Comparison of ENCODE assay signal across 20 cellular contexts in the genomic region with DNA sequence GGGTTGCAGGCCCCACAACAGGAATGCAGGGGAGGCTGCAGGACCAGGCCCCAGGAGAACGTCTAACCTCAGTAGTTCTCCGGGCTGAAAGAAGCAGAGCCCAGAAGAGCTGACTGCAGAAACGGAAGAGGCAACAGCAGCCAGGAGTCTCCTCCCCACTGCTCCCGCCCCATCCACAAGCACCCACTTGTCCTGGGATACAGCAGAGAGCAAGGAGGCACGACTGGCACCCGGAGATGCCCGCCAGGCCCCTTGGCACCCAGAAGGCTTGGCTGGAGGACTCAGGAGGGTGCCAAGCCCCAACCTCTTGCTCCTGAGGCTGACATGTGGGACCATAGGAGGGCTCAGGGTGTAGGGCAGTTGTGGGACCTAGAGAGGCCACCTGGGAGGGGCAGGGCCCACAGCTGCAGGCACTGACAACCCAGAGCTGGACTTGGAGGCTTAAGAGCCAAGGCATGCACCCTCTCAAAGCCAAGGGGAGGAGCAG. TPM values are rescaled to one million over a fixed set of nuclear protein-coding genes. Genes with fewer than 3 reads are reported as not detected.
DNase-seq lines count a peak whose midpoint lies in the region; TF ChIP-seq lines count a peak whose summit lies in the region.
"Had no signal": no experiment of that assay in that cellular context is flagged by ENCODE, and none has a peak within 500 bp of the region (broad histone marks: within the 10 kb centered on the region; RNA-seq: fewer than 3 reads in every experiment).

No MANE protein-coding gene starts in this region.

- no peak for TF ChIP-seq POLR2A in uterus (IDR thresholded peaks at IDR 0.05)

- no peak overlapping the region for H3K4me3 ChIP-seq in SK-N-MC
- H3K4me3 ChIP-seq in esophagus (ENCODE audit: low read depth in 1 of 2, low read length in 2 of 2), result no peak overlapping the region
- H3K4me3 ChIP-seq in osteoblast (ENCODE audit: insufficient read depth, low read length), result no peak overlapping the region
- no peak overlapping the region for H3K4me3 ChIP-seq in uterus
- H3K4me3 ChIP-seq: GM23338, stomach had no signal

- peak; percentile 33 for DNase-seq in SIG-M5 treated with dmso at 0.1 percent for 504 hours (lab: John Stamatoyannopoulos, UW; ENCODE audit: unreplicated experiment)
- no peak for DNase-seq in SIG-M5 (lab: John Stamatoyannopoulos, UW)
- no peak for DNase-seq in SK-N-MC (ENCODE audit: low read depth, low spot score)
- DNase-seq in osteoblast (ENCODE audit: insufficient read length, low spot score, missing footprints), result peak; percentile 69
- DNase-seq in uterus, result no peak
- no peak for DNase-seq in Ammon's horn (ENCODE audit: low spot score)
- DNase-seq in NCI-H1048 (lab: John Stamatoyannopoulos, UW), result no peak
- DNase-seq: activated CD4-positive, CD25-positive, alpha-beta regulatory T cell treated with anti-CD3 and anti-CD28 coated beads, Interleukin-2, amount 50 U/mL, for 72 hours; activated gamma-delta T cell treated with Interleukin-2 at 50 U/mL for 16 hours; erythroblast; MM.1S; NCI-H2171; NCI-H526; stimulated activated CD4-positive, alpha-beta T cell treated with anti-CD3 and anti-CD28 coated beads, Interleukin-4, amount 100 ng/mL, for 24 hours had no signal

- WGBS in esophagus, 2 donors, result 46 to 76% methylated on average over 7 of the region's 7 CpGs

- H3K79me2 ChIP-seq in osteoblast (ENCODE audit: insufficient read depth, low read length), result no peaks in the 10 kb centered on the region

- H3K27me3 ChIP-seq in esophagus (ENCODE audit: control insufficient read depth in 1 of 2, insufficient read depth in 2 of 2, low read length in 2 of 2), result no peaks in the 10 kb centered on the region
- H3K27me3 ChIP-seq in osteoblast (ENCODE audit: insufficient read depth, low read length), result peaks cover 26% of the 10 kb centered on the region
- no peaks in the 10 kb centered on the region for H3K27me3 ChIP-seq in uterus

- TF ChIP-seq CTCF in osteoblast (IDR thresholded peaks at IDR 0.05; ENCODE audit: extremely low read depth, low read depth, low read length) (no peak), uterus (IDR thresholded peaks at IDR 0.05) (no peak)

- H3K9me3 ChIP-seq in SK-N-MC (ENCODE audit: low read depth, low read length) (no peaks in the 10 kb centered on the region), esophagus (ENCODE audit: control insufficient read depth in 2 of 2, insufficient read depth in 1 of 2, low read depth in 1 of 2, low read length in 1 of 2) (no peaks in the 10 kb centered on the region), osteoblast (ENCODE audit: low read depth, low read length) (no peaks in the 10 kb centered on the region), uterus (no peaks in the 10 kb centered on the region)
- H3K9me3 ChIP-seq: stomach had no signal

- H3K36me3 ChIP-seq in SK-N-MC (ENCODE audit: insufficient read depth, low read length) (no peaks in the 10 kb centered on the region), esophagus (ENCODE audit: control insufficient read depth in 2 of 2, insufficient read depth in 2 of 2, low read length in 1 of 2) (no peaks in the 10 kb centered on the region), osteoblast (ENCODE audit: insufficient read depth, low read length) (no peaks in the 10 kb centered on the region), uterus (no peaks in the 10 kb centered on the region)
- H3K36me3 ChIP-seq: stomach had no signal

- H2AFZ ChIP-seq in osteoblast (ENCODE audit: low read length), result no peak overlapping the region
- H2AFZ ChIP-seq: GM23338 had no signal

- H3K27ac ChIP-seq in SK-N-MC (peak overlapping the region; percentile 55; the same call in 1 of the 2 replicates), esophagus (ENCODE audit: low read depth in 2 of 2, low read length in 1 of 2) (peak overlapping the region; percentile 14 to 62), osteoblast (ENCODE audit: low read depth, low read length) (no peak overlapping the region), uterus (no peak overlapping the region)
- H3K27ac ChIP-seq: 22Rv1, stomach had no signal

- peak overlapping the region; percentile 59 for H3K9ac ChIP-seq in SK-N-MC (ENCODE audit: insufficient read length)

- intact Hi-C loops in uterus (cut with DNase I; ENCODE audit: low total_unique reads), result no loop called here

- H3K4me2 ChIP-seq in osteoblast (ENCODE audit: insufficient read depth, low read length), result no peak overlapping the region
- H3K4me2 ChIP-seq: GM23338 had no signal

- H3K4me1 ChIP-seq in esophagus (ENCODE audit: control insufficient read depth in 2 of 2, insufficient read depth in 2 of 2, low read length in 1 of 2) (peaks cover 5 to 51% of the 10 kb centered on the region in 2 donors), osteoblast (ENCODE audit: insufficient read depth, low read length) (no peaks in the 10 kb centered on the region), uterus (peaks cover 0 to 5% of the 10 kb centered on the region in 2 donors)

- no peaks in the 10 kb centered on the region for H4K20me1 ChIP-seq in osteoblast (ENCODE audit: insufficient read depth, low read length)

RNA-seq across cellular contexts. Expression of gene TNS1, which starts 29.0 kb away (rescaled TPM):
- polyA plus RNA-seq in esophagus, result 10 to 100 TPM; 28.3 to 39.0 TPM
- total RNA-seq in osteoblast (45.7 and 48.9 TPM in 2 replicates), uterus (1,000 to 10,000 TPM in 1 of 4 donors, 100 to 1,000 TPM in 3; 144 to 1,338 (median 313) TPM)
- polyA plus RNA-seq: IgD-negative memory B cell had no signal

RNA-seq across cellular contexts. Expression of gene RUFY4, which starts 37.2 kb away (rescaled TPM):
- under 1 TPM; 0.28 to 0.52 TPM for polyA plus RNA-seq in esophagus
- total RNA-seq in osteoblast, result not detected in 2 replicates
- total RNA-seq in uterus, result under 1 TPM in 1 of 4 donors, not detected in 3; 0.07 TPM
- total RNA-seq: B cell, GM23338, stomach had no signal

Comparison
In these comparisons a context has a peak if more than half of its experiments do, and no peak if none do; other contexts are left out.
1. DNase-seq: peak in SIG-M5 treated with dmso at 0.1 percent for 504 hours (single experiment) and osteoblast (single experiment); none in SIG-M5 (single experiment), SK-N-MC (single experiment), uterus (0 of 2), Ammon's horn (single experiment) and NCI-H1048 (single experiment).
2. H3K27ac ChIP-seq: peak in SK-N-MC (single experiment) and esophagus (2 of 2); none in osteoblast (single experiment) and uterus (0 of 2).